In genomic region chr12:6342140-6342889, GRCh38 we compare ENCODE assay signal across 8 cellular contexts. TPM values are rescaled to one million over a fixed set of nuclear protein-coding genes. Genes with fewer than 3 reads are reported as not detected.
A peak's percentile ranks its signal among the peaks of the same experiment; 100 is the strongest.
DNase-seq lines count a peak whose midpoint lies in the region; ATAC-seq and TF ChIP-seq lines count a peak whose summit lies in the region.

No MANE protein-coding gene starts in this region.

- no peaks in the 10 kb centered on the region for H3K27me3 ChIP-seq in BLaER1 treated with 17β-estradiol and CSF1 and Interleukin-3, amounts not matched to agents 10 nM and 100 nM
- H3K27me3 ChIP-seq in NT2/D1 (ENCODE audit: insufficient read depth, insufficient read length), result no peaks in the 10 kb centered on the region
- no peaks in the 10 kb centered on the region for H3K27me3 ChIP-seq in esophagus squamous epithelium
- no peaks in the 10 kb centered on the region for H3K27me3 ChIP-seq in neutrophil

- intact Hi-C loops in esophagus squamous epithelium (cut with DNase I), result no loop called here

- no peak for TF ChIP-seq POLR2A in esophagus squamous epithelium (IDR thresholded peaks at IDR 0.05)

- peak overlapping the region; percentile 94 to 100 (median 98) for H3K27ac ChIP-seq in BLaER1 treated with 17β-estradiol and CSF1 and Interleukin-3, amounts not matched to agents 10 nM and 100 nM
- H3K27ac ChIP-seq in esophagus squamous epithelium (peak overlapping the region; percentile 95 to 100 (median 96)), neutrophil (peak overlapping the region; percentile 97)

- H3K9ac ChIP-seq in BLaER1 treated with 17β-estradiol and CSF1 and Interleukin-3, amounts not matched to agents 10 nM and 100 nM, result peak overlapping the region; percentile 94 to 100 (median 98)
- peak overlapping the region; percentile 98 for H3K9ac ChIP-seq in NT2/D1 (ENCODE audit: insufficient read length, low read depth)

- H3K9me3 ChIP-seq in BLaER1 treated with 17β-estradiol and CSF1 and Interleukin-3, amounts not matched to agents 10 nM and 100 nM (replicated peaks in 1 of 11), result no peaks in the 10 kb centered on the region
- H3K9me3 ChIP-seq in NT2/D1 (ENCODE audit: insufficient read depth, low read length) (no peaks in the 10 kb centered on the region), esophagus squamous epithelium (no peaks in the 10 kb centered on the region), neutrophil (no peaks in the 10 kb centered on the region)

- H3K4me2 ChIP-seq in BLaER1 treated with 17β-estradiol and CSF1 and Interleukin-3, amounts not matched to agents 10 nM and 100 nM, result peak overlapping the region; percentile 95 to 100 (median 99)

- WGBS in esophagus squamous epithelium, 2 donors, result 26 to 39% methylated on average over 7 of the region's 7 CpGs

- peak overlapping the region; percentile 84 to 100 (median 97) for H3K4me3 ChIP-seq in BLaER1 treated with 17β-estradiol and CSF1 and Interleukin-3, amounts not matched to agents 10 nM and 100 nM
- H3K4me3 ChIP-seq in NT2/D1 (ENCODE audit: insufficient read length, low read depth) (peak overlapping the region; percentile 93), esophagus squamous epithelium (peak overlapping the region; percentile 62 to 96 (median 81)), neutrophil (ENCODE audit: low read depth in 1 of 2, low read length in 1 of 2) (peak overlapping the region; percentile 88 to 94)

- H4K20me1 ChIP-seq in BLaER1 treated with 17β-estradiol and CSF1 and Interleukin-3, amounts not matched to agents 10 nM and 100 nM, result peaks cover 33 to 45% (median 41%) of the 10 kb centered on the region in 11 experiments

- no peak for TF ChIP-seq CTCF in esophagus squamous epithelium (IDR thresholded peaks at IDR 0.05)
- TF ChIP-seq CTCF in neutrophil (IDR thresholded peaks at IDR 0.05), result no peak

- H3K4me1 ChIP-seq in BLaER1 treated with 17β-estradiol and CSF1 and Interleukin-3, amounts not matched to agents 10 nM and 100 nM, result peaks cover 60 to 84% (median 75%) of the 10 kb centered on the region in 10 experiments
- H3K4me1 ChIP-seq in NT2/D1 (ENCODE audit: insufficient read depth, insufficient read length) (peaks cover 40% of the 10 kb centered on the region), esophagus squamous epithelium (peaks cover 54 to 84% (median 66%) of the 10 kb centered on the region in 3 donors), neutrophil (ENCODE audit: control insufficient read depth in 1 of 2, insufficient read depth in 1 of 2, low read depth in 1 of 2, low read length in 1 of 2) (peaks cover 64 to 83% of the 10 kb centered on the region in 2 experiments)

- no peak for ATAC-seq in HG03571 (IDR thresholded peaks at IDR 0.05; ENCODE audit: unreplicated experiment)

- peaks cover 16 to 43% (median 36%) of the 10 kb centered on the region in 11 experiments; a peak in 20 of 22 replicates for H3K36me3 ChIP-seq in BLaER1 treated with 17β-estradiol and CSF1 and Interleukin-3, amounts not matched to agents 10 nM and 100 nM
- H3K36me3 ChIP-seq in NT2/D1 (ENCODE audit: insufficient read depth, insufficient read length, low read length) (peaks cover 31% of the 10 kb centered on the region), esophagus squamous epithelium (peaks cover 0 to 10% (median 0%) of the 10 kb centered on the region in 3 donors), neutrophil (peaks cover 24% of the 10 kb centered on the region)

- DNase-seq in NT2/D1 (ENCODE audit: low read depth, low spot score) (no peak), esophagus squamous epithelium (lab: John Stamatoyannopoulos, UW) (no peak), dedifferentiated amniotic fluid mesenchymal stem cell (ENCODE audit: extremely low spot score) (no peak), NCI-H2081 (lab: John Stamatoyannopoulos, UW) (no peak)
- no peak for DNase-seq in activated CD8-positive, alpha-beta memory T cell treated with anti-CD3 and anti-CD28 coated beads, Interleukin-2, amount 50 U/mL, for 48 hours

RNA-seq across cellular contexts. Expression of gene TNFRSF1A, which starts 0.4 kb away (rescaled TPM):
- 100 to 1,000 TPM; 121 to 190 (median 134) TPM for total RNA-seq in esophagus squamous epithelium

RNA-seq across cellular contexts. Expression of gene PLEKHG6, which starts 31.8 kb away (rescaled TPM):
- total RNA-seq in esophagus squamous epithelium, result 10 to 100 TPM; 13.9 to 61.7 (median 29.2) TPM

RNA-seq across cellular contexts. Expression of gene SCNN1A, which starts 33.0 kb away (rescaled TPM):
- total RNA-seq in esophagus squamous epithelium, result 100 to 1,000 TPM in 3 of 4 donors, 10 to 100 TPM in 1; 88.9 to 266 (median 111) TPM

RNA-seq across cellular contexts. Expression of gene LTBR, which starts 41.6 kb away (rescaled TPM):
- total RNA-seq in esophagus squamous epithelium, result 100 to 1,000 TPM in 3 of 4 donors, 10 to 100 TPM in 1; 98.2 to 171 (median 136) TPM
